Comparison of ENCODE assay signal across 32 cellular contexts in the genomic region with DNA sequence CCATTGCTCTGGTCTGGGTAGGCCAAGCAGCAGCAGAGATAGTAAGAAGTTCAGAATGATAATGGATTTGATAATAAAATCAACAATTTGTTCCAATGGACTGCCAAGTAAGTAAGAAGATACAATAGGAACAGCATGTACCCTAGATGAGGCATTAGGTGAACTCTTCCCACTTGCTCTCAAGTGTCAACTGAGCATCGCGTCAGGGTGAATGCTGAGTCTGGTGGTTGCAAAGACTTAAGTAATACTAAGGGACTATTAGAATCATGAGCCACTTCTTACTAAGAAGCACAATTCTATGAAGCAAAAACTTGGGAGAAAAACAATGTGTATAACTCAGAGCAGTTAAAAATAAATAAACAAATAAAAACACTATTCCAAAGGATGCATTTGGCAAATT. TPM values are rescaled to one million over a fixed set of nuclear protein-coding genes. Genes with fewer than 3 reads are reported as not detected.
"Had no signal": no experiment of that assay in that cellular context is flagged by ENCODE, and none has a peak within 500 bp of the region (broad histone marks: within the 10 kb centered on the region; RNA-seq: fewer than 3 reads in every experiment).

No MANE protein-coding gene starts in this region.

- H3K4me3 ChIP-seq: adrenal gland, body of pancreas, colonic mucosa, esophagus squamous epithelium had no signal

- H3K27ac ChIP-seq: adrenal gland, body of pancreas, colonic mucosa, epithelial cell of prostate, esophagus squamous epithelium, WERI-Rb-1 had no signal

- H3K9me3 ChIP-seq: adrenal gland, body of pancreas, colonic mucosa, esophagus squamous epithelium had no signal

- H3K27me3 ChIP-seq: adrenal gland, body of pancreas, colonic mucosa, esophagus squamous epithelium had no signal

- H3K27me3 Mint-ChIP-seq: activated B cell treated with CpG ODN at 0.5 μM for 24 hours; activated CD8-positive, alpha-beta T cell treated with anti-CD3 and anti-CD28 coated beads for 36 hours; activated naive CD4-positive, alpha-beta T cell treated with anti-CD3 and anti-CD28 coated beads, Interleukin-2, amount 50 U/mL, for 24 hours; activated naive CD8-positive, alpha-beta T cell treated with anti-CD3 and anti-CD28 coated beads for 36 hours; activated naive CD8-positive, alpha-beta T cell treated with anti-CD3 and anti-CD28 coated beads, Interleukin-2, amount 50 U/mL, for 24 hours; activated T-helper 17 cell treated with anti-CD3 and anti-CD28 coated beads, Interleukin-2, amount 50 U/mL, for 72 hours; T-cell had no signal

- H3K9me3 Mint-ChIP-seq: activated B cell treated with CpG ODN at 0.5 μM for 24 hours; activated CD8-positive, alpha-beta T cell treated with anti-CD3 and anti-CD28 coated beads for 36 hours; activated naive CD4-positive, alpha-beta T cell treated with anti-CD3 and anti-CD28 coated beads, Interleukin-2, amount 50 U/mL, for 24 hours; activated naive CD8-positive, alpha-beta T cell treated with anti-CD3 and anti-CD28 coated beads for 36 hours; activated T-cell treated with anti-CD3 and anti-CD28 coated beads, Interleukin-2, amount 50 U/mL, for 4 hours; activated T-helper 17 cell treated with anti-CD3 and anti-CD28 coated beads, Interleukin-2, amount 50 U/mL, for 72 hours; T-cell; T-helper 1 cell treated with Interleukin-12 subunit alpha and Interleukin-12 subunit beta and Interleukin-4 antibody, amounts not matched to agents 30 μg/mL and 1 μg/mL, for 36 hours had no signal

- H3K4me1 ChIP-seq: adrenal gland, body of pancreas, colonic mucosa, esophagus squamous epithelium had no signal

- ATAC-seq: activated CD4-positive, CD25-positive, alpha-beta regulatory T cell treated with anti-CD3 and anti-CD28 coated beads, Interleukin-2, amount 50 U/mL, for 24 hours; activated CD8-positive, alpha-beta T cell treated with anti-CD3 and anti-CD28 coated beads for 36 hours; activated naive CD8-positive, alpha-beta T cell treated with anti-CD3 and anti-CD28 coated beads, Interleukin-2, amount 50 U/mL, for 24 hours; activated T-cell treated with anti-CD3 and anti-CD28 coated beads, Interleukin-2, amount 50 U/mL, for 4 hours; activated T-helper 17 cell treated with anti-CD3 and anti-CD28 coated beads, Interleukin-2, amount 50 U/mL, for 72 hours; body of pancreas; T-cell had no signal

- H3K4me1 Mint-ChIP-seq: activated T-helper 17 cell treated with anti-CD3 and anti-CD28 coated beads, Interleukin-2, amount 50 U/mL, for 72 hours; T-cell had no signal

- H3K36me3 ChIP-seq: adrenal gland, colonic mucosa, esophagus squamous epithelium, WERI-Rb-1 had no signal

- H3K36me3 Mint-ChIP-seq: activated naive CD4-positive, alpha-beta T cell treated with anti-CD3 and anti-CD28 coated beads, Interleukin-2, amount 50 U/mL, for 24 hours; T-cell had no signal

- H3K27ac Mint-ChIP-seq: activated B cell treated with CpG ODN at 0.5 μM for 24 hours; activated CD8-positive, alpha-beta T cell treated with anti-CD3 and anti-CD28 coated beads for 36 hours; activated naive CD4-positive, alpha-beta T cell treated with anti-CD3 and anti-CD28 coated beads, Interleukin-2, amount 50 U/mL, for 24 hours; activated naive CD8-positive, alpha-beta T cell treated with anti-CD3 and anti-CD28 coated beads for 36 hours; activated naive CD8-positive, alpha-beta T cell treated with anti-CD3 and anti-CD28 coated beads, Interleukin-2, amount 50 U/mL, for 24 hours; activated T-helper 17 cell treated with anti-CD3 and anti-CD28 coated beads, Interleukin-2, amount 50 U/mL, for 72 hours; T-cell; T-helper 1 cell treated with Interleukin-12 subunit alpha and Interleukin-12 subunit beta and Interleukin-4 antibody, amounts not matched to agents 30 μg/mL and 1 μg/mL, for 36 hours had no signal

- DNase-seq: activated B cell treated with CpG ODN at 0.5 μM for 24 hours; activated CD4-positive, alpha-beta T cell treated with anti-CD3 and anti-CD28 coated beads for 48 hours; activated CD4-positive, alpha-beta T cell treated with anti-CD3 and anti-CD28 coated beads, Interleukin-2, amount 50 U/mL, for 1 hour; activated CD4-positive, alpha-beta T cell treated with anti-CD3 and anti-CD28 coated beads, Interleukin-2, amount 50 U/mL, for 48 hours; activated CD8-positive, alpha-beta memory T cell treated with anti-CD3 and anti-CD28 coated beads for 24 hours; activated CD8-positive, alpha-beta T cell treated with anti-CD3 and anti-CD28 coated beads for 36 hours; activated effector memory CD4-positive, alpha-beta T cell treated with Interleukin-2 at 50 U/mL for 16 hours; activated gamma-delta T cell treated with Interleukin-2 at 50 U/mL for 16 hours; activated naive CD4-positive, alpha-beta T cell treated with Interleukin-2 at 50 U/mL for 16 hours; activated naive CD8-positive, alpha-beta T cell treated with anti-CD3 and anti-CD28 coated beads for 36 hours; activated naive CD8-positive, alpha-beta T cell treated with anti-CD3 and anti-CD28 coated beads, Interleukin-2, amount 50 U/mL, for 24 hours; activated T-cell treated with anti-CD3 and anti-CD28 coated beads, Interleukin-2, amount 50 U/mL, for 4 hours; amygdala; aorta; body of pancreas; caudate nucleus; colonic mucosa; effector CD8-positive, alpha-beta T cell; esophagus squamous epithelium; foreskin melanocyte; head of caudate nucleus; SW 1271; T-cell; T-helper 9 cell; WERI-Rb-1 had no signal

- H3K4me3 Mint-ChIP-seq: activated B cell treated with CpG ODN at 0.5 μM for 24 hours; activated CD8-positive, alpha-beta T cell treated with anti-CD3 and anti-CD28 coated beads for 36 hours; activated naive CD4-positive, alpha-beta T cell treated with anti-CD3 and anti-CD28 coated beads, Interleukin-2, amount 50 U/mL, for 24 hours; activated naive CD8-positive, alpha-beta T cell treated with anti-CD3 and anti-CD28 coated beads for 36 hours; activated naive CD8-positive, alpha-beta T cell treated with anti-CD3 and anti-CD28 coated beads, Interleukin-2, amount 50 U/mL, for 24 hours; activated T-cell treated with anti-CD3 and anti-CD28 coated beads, Interleukin-2, amount 50 U/mL, for 4 hours; activated T-helper 17 cell treated with anti-CD3 and anti-CD28 coated beads, Interleukin-2, amount 50 U/mL, for 72 hours; T-cell; T-helper 1 cell treated with Interleukin-12 subunit alpha and Interleukin-12 subunit beta and Interleukin-4 antibody, amounts not matched to agents 30 μg/mL and 1 μg/mL, for 36 hours had no signal

RNA-seq across cellular contexts. Expression of a gene that starts 54.5 kb away (rescaled TPM):
- total RNA-seq: activated B cell treated with CpG ODN at 0.5 μM for 24 hours, endothelial cell of umbilical vein had no signal
- polyA plus RNA-seq: endothelial cell of umbilical vein had no signal
